In the genomic region with DNA sequence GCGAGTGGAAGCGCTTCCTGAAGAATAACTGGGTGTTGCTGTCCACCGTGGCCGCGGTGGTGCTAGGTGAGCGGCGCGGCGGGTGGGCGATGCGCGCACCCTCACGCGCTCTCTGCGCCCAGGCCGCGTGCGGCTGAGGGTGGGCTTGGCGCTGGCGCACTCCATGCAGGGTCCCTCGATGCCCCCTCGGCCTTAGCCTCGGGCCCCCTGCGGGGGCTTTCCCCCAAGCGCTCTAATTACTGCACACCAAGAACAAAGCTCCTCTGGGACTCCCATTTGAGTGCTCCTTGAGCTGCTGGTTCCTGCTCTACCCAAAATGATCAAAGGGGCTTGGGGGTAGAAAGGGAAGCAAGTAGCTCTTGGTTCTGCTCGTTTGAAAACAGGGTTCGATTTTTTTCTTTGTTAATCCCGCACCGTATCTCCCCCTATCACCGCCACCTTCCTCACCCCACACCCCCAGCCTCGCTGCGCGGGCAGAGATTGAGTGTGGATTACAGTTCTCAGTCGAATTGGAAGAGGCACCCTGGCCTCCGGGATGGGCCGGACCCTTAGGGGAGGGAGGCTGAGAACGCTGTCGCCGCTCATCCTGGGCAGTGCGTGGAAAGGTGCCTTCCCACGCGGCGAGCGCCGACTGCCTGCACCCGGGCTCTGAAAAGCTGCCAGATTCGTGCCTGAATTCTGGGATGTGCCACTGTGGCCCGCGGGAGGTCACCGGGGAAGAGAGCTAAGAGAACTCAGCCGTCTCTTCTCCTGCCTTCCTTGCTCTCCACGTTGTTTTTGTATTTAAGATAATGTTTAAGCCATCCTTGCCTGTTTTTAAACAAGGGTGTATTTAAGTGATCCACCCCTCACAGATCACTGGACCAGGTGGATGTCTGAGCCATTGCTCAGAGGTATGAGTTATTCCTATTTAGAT, we compare ENCODE assay signal across 8 cellular contexts. TPM values are rescaled to one million over a fixed set of nuclear protein-coding genes. Genes with fewer than 3 reads are reported as not detected.
A peak's percentile ranks its signal among the peaks of the same experiment; 100 is the strongest.
DNase-seq lines count a peak whose midpoint lies in the region; ATAC-seq and TF ChIP-seq lines count a peak whose summit lies in the region.

No MANE protein-coding gene starts in this region.

- no peaks in the 10 kb centered on the region; the same call in 1 of the 2 replicates for H3K9me3 ChIP-seq in AG04450 (ENCODE audit: control insufficient read depth, insufficient read depth, low read length)

- H3K27me3 Mint-ChIP-seq in stimulated activated naive CD8-positive, alpha-beta T cell treated with anti-CD3 and anti-CD28 coated beads, Interleukin-15, Interleukin-2, amounts not matched to agents 100 ng/mL and 50 ng/mL, for 24 hours, result peaks cover 57% of the 10 kb centered on the region

- H3K36me3 Mint-ChIP-seq in stimulated activated naive CD8-positive, alpha-beta T cell treated with anti-CD3 and anti-CD28 coated beads, Interleukin-15, Interleukin-2, amounts not matched to agents 100 ng/mL and 50 ng/mL, for 24 hours (ENCODE audit: low read depth), result no peaks in the 10 kb centered on the region

- no peak overlapping the region for H3K27ac ChIP-seq in AG04450 (ENCODE audit: low read depth, low read length)

- no peak for TF ChIP-seq CTCF in AG04450 (IDR thresholded peaks at IDR 0.05; ENCODE audit: low read depth, low read length)
- TF ChIP-seq CTCF in astrocyte of the spinal cord (IDR thresholded peaks at IDR 0.05; ENCODE audit: low read depth, low read length), result no peak

- DNase-seq in AG04450 (ENCODE audit: low read depth, low spot score) (no peak), astrocyte of the spinal cord (ENCODE audit: low read depth, low spot score) (no peak), inferior parietal cortex (ENCODE audit: extremely low spot score) (peak; percentile 9), HCEC 1CT (no peak)
- no peak for DNase-seq in activated effector memory CD4-positive, alpha-beta T cell treated with Interleukin-2 at 50 U/mL for 16 hours

- H3K27me3 ChIP-seq in AG04450 (ENCODE audit: control insufficient read depth, insufficient read depth, low read length), result peaks cover 30% of the 10 kb centered on the region

- H3K4me3 ChIP-seq in AG04450 (ENCODE audit: low read depth, low read length), result peak overlapping the region; percentile 53
- peak overlapping the region; percentile 63 for H3K4me3 ChIP-seq in astrocyte of the spinal cord (ENCODE audit: low read depth, low read length)

- in situ Hi-C loops in astrocyte of the spinal cord (cut with HindIII; ENCODE audit: low sequenced_read_pairs), result no loop called here

- CTCF ChIA-PET in AG04450 (lab: Charles Lee), result no interaction called here

- ATAC-seq in GM18520 (IDR thresholded peaks at IDR 0.05; ENCODE audit: unreplicated experiment) (peak; percentile 5), HG03159 (IDR thresholded peaks at IDR 0.05; ENCODE audit: unreplicated experiment) (peak; percentile 19)

- no peaks in the 10 kb centered on the region for H3K9me3 Mint-ChIP-seq in stimulated activated naive CD8-positive, alpha-beta T cell treated with anti-CD3 and anti-CD28 coated beads, Interleukin-15, Interleukin-2, amounts not matched to agents 100 ng/mL and 50 ng/mL, for 24 hours

- POLR2A ChIA-PET in AG04450 (lab: Yijun Ruan, JAX), result no interaction called here

- peaks cover 17% of the 10 kb centered on the region for H3K4me1 Mint-ChIP-seq in stimulated activated naive CD8-positive, alpha-beta T cell treated with anti-CD3 and anti-CD28 coated beads, Interleukin-15, Interleukin-2, amounts not matched to agents 100 ng/mL and 50 ng/mL, for 24 hours (ENCODE audit: low read depth)

- no peak overlapping the region for H3K27ac Mint-ChIP-seq in stimulated activated naive CD8-positive, alpha-beta T cell treated with anti-CD3 and anti-CD28 coated beads, Interleukin-15, Interleukin-2, amounts not matched to agents 100 ng/mL and 50 ng/mL, for 24 hours

- H3K4me3 Mint-ChIP-seq in stimulated activated naive CD8-positive, alpha-beta T cell treated with anti-CD3 and anti-CD28 coated beads, Interleukin-15, Interleukin-2, amounts not matched to agents 100 ng/mL and 50 ng/mL, for 24 hours, result peak overlapping the region; percentile 78

RNA-seq across cellular contexts. Expression of gene SLC1A1, which starts 0.7 kb away (rescaled TPM):
- polyA plus RNA-seq in AG04450 (2011; rRNA removed), result 0.45 and 0.55 TPM in 2 replicates
- 0.32 and 0.52 TPM in 2 replicates for polyA minus RNA-seq in AG04450 (2011; rRNA and poly(A)+ RNA removed)
